ENCODE assay signal across 16 cellular contexts in genomic region chr3:71016141-71016845, GRCh38.
A peak's percentile ranks its signal among the peaks of the same experiment; 100 is the strongest.
DNase-seq lines count a peak whose midpoint lies in the region; ATAC-seq, FAIRE-seq and TF ChIP-seq lines count a peak whose summit lies in the region.
"Had no signal": no experiment of that assay in that cellular context is flagged by ENCODE, and none has a peak within 500 bp of the region (broad histone marks: within the 10 kb centered on the region; RNA-seq: fewer than 3 reads in every experiment).

No MANE protein-coding gene starts in this region.

- no peak overlapping the region for H3K9ac ChIP-seq in HepG2 (ENCODE audit: insufficient read depth, low read depth, low read length)

- H3K4me1 ChIP-seq in HepG2 (ENCODE audit: insufficient read depth, low read length) (peaks cover 21% of the 10 kb centered on the region), thoracic aorta (ENCODE audit: control insufficient read depth in 1 of 2, low read depth in 2 of 2) (peaks cover 27 to 69% of the 10 kb centered on the region in 2 donors), suprapubic skin (peaks cover 11% of the 10 kb centered on the region)

- POLR2A ChIA-PET in HepG2 (lab: Yijun Ruan, JAX) = no interaction called here

- peaks cover 63% of the 10 kb centered on the region for H3K4me1 Mint-ChIP-seq in activated naive CD4-positive, alpha-beta T cell treated with anti-CD3 and anti-CD28 coated beads for 36 hours (ENCODE audit: low read depth)

- no peaks in the 10 kb centered on the region for H3K27me3 Mint-ChIP-seq in activated naive CD4-positive, alpha-beta T cell treated with anti-CD3 and anti-CD28 coated beads for 36 hours (ENCODE audit: low read depth)

- H2AFZ ChIP-seq in HepG2 (ENCODE audit: low read length) = no peak overlapping the region

- TF ChIP-seq CTCF in astrocyte of the spinal cord (IDR thresholded peaks at IDR 0.05; ENCODE audit: low read depth, low read length) (no peak), HepG2 (CRISPR knock-in tag; IDR thresholded peaks at IDR 0.05) (no peak), thoracic aorta (IDR thresholded peaks at IDR 0.05) (no peak), suprapubic skin (IDR thresholded peaks at IDR 0.05) (no peak)

- H4K20me1 ChIP-seq in HepG2 (ENCODE audit: insufficient read depth, low read length) = peaks cover 9% of the 10 kb centered on the region; the same call in 1 of the 2 replicates

- peaks cover 47% of the 10 kb centered on the region for H3K36me3 Mint-ChIP-seq in activated naive CD4-positive, alpha-beta T cell treated with anti-CD3 and anti-CD28 coated beads for 36 hours (ENCODE audit: low read depth)

- H3K27me3 ChIP-seq in HepG2 (ENCODE audit: control insufficient read depth in 1 of 2, insufficient read depth in 2 of 2, low read length in 2 of 2) (no peaks in the 10 kb centered on the region), thoracic aorta (replicated peaks; ENCODE audit: insufficient read depth) (no peaks in the 10 kb centered on the region), suprapubic skin (no peaks in the 10 kb centered on the region)
- H3K27me3 ChIP-seq: esophagus squamous epithelium, tibial nerve had no signal

- peak overlapping the region; percentile 41 for H3K27ac Mint-ChIP-seq in activated naive CD4-positive, alpha-beta T cell treated with anti-CD3 and anti-CD28 coated beads for 36 hours

- no peak for TF ChIP-seq EP300 in HepG2 (IDR thresholded peaks at IDR 0.05; ENCODE audit: low read depth in 2 of 2, low read length in 2 of 2)
- no peak for TF ChIP-seq EP300 in HepG2 (CRISPR knock-in tag; IDR thresholded peaks at IDR 0.05; ENCODE audit: borderline replicate concordance)
- TF ChIP-seq EP300 in suprapubic skin (IDR thresholded peaks at IDR 0.05) = no peak

- FAIRE-seq in HepG2 (lab: Jason Lieb, UNC) = peak; percentile 4

- H3K9me3 ChIP-seq in HepG2 (ENCODE audit: low read length) (no peaks in the 10 kb centered on the region), thoracic aorta (no peaks in the 10 kb centered on the region), suprapubic skin (no peaks in the 10 kb centered on the region)
- H3K9me3 ChIP-seq: esophagus squamous epithelium, tibial nerve had no signal

- BruUV-seq in HepG2 (replicated peaks; lab: Mats Ljungman, UMichigan) = no TSS peak

- in situ Hi-C loops in astrocyte of the spinal cord (cut with HindIII; ENCODE audit: low sequenced_read_pairs) (no loop called here), HepG2 (cut with HindIII; ENCODE audit: extremely low pct_ligation_motif_present, low pct_unique_long_range_greater_than_20kb) (no loop called here)

- H3K4me2 ChIP-seq in HepG2 (ENCODE audit: low read depth, low read length) = no peak overlapping the region

- TF ChIP-seq POLR2A in HepG2 (IDR thresholded peaks at IDR 0.05; ENCODE audit: insufficient read depth in 1 of 2, low read depth in 2 of 2, low read length in 2 of 2) (no peak), suprapubic skin (IDR thresholded peaks at IDR 0.05) (no peak)

- WGBS in HepG2 (ENCODE audit: low lambda C conversion rate) = 59% methylated on average over 10 of the region's 10 CpGs
- 72% methylated on average over 10 of the region's 10 CpGs for WGBS in suprapubic skin

- H3K9me3 Mint-ChIP-seq in activated naive CD4-positive, alpha-beta T cell treated with anti-CD3 and anti-CD28 coated beads for 36 hours = peaks cover 15% of the 10 kb centered on the region

- TF ChIP-seq RAD21 in HepG2 (CRISPR knock-in tag; IDR thresholded peaks at IDR 0.05) = no peak

- peaks cover 5 to 27% of the 10 kb centered on the region in 2 experiments; a peak in 4 of 5 replicates for H3K36me3 ChIP-seq in HepG2 (replicated peaks in 1 of 2; ENCODE audit: control insufficient read depth in 1 of 2, insufficient read depth in 2 of 2, low read length in 2 of 2)
- peaks cover 6% of the 10 kb centered on the region for H3K36me3 ChIP-seq in thoracic aorta
- H3K36me3 ChIP-seq in suprapubic skin = peaks cover 15% of the 10 kb centered on the region

- H3K4me3 ChIP-seq in astrocyte of the spinal cord (ENCODE audit: low read depth, low read length) (no peak overlapping the region), HepG2 (replicated peaks in 1 of 3; ENCODE audit: insufficient read depth in 1 of 3, low read depth in 2 of 3, low read length in 3 of 3) (no peak overlapping the region), thoracic aorta (no peak overlapping the region), suprapubic skin (no peak overlapping the region)
- H3K4me3 ChIP-seq: esophagus squamous epithelium, tibial nerve had no signal

- CTCF ChIA-PET in activated naive CD4-positive, alpha-beta T cell treated with anti-CD3 and anti-CD28 coated beads for 36 hours (lab: Charles Lee) = no interaction called here
- CTCF ChIA-PET in HepG2 (lab: Yijun Ruan, JAX; ENCODE audit: low intra/inter-chr PET ratio, low total read pairs) = no interaction called here

- H3K27ac ChIP-seq in HepG2 (ENCODE audit: extremely low read length, insufficient read depth, low read length) (no peak overlapping the region), thoracic aorta (peak overlapping the region; percentile 26 to 51), suprapubic skin (no peak overlapping the region)
- H3K27ac ChIP-seq: tibial nerve had no signal

- H3K79me2 ChIP-seq in HepG2 (ENCODE audit: insufficient read depth, low read length) = peaks cover 23% of the 10 kb centered on the region

- no peak overlapping the region for H3K4me3 Mint-ChIP-seq in activated naive CD4-positive, alpha-beta T cell treated with anti-CD3 and anti-CD28 coated beads for 36 hours

- no peak for DNase-seq in activated naive CD4-positive, alpha-beta T cell treated with anti-CD3 and anti-CD28 coated beads for 36 hours
- no peak for DNase-seq in activated naive CD4-positive, alpha-beta T cell (lab: John Stamatoyannopoulos, UW)
- DNase-seq in astrocyte of the spinal cord (ENCODE audit: low read depth, low spot score) (peak; percentile 35), HepG2 (ENCODE audit: low spot score) (peak; percentile 49), thoracic aorta (ENCODE audit: low spot score) (no peak), head of caudate nucleus (no peak), suprapubic skin (ENCODE audit: low spot score in 2 of 2) (no peak)
- DNase-seq: ACHN; activated CD4-positive, CD25-positive, alpha-beta regulatory T cell treated with anti-CD3 and anti-CD28 coated beads, Interleukin-2, amount 50 U/mL, for 72 hours; cerebellar nuclear complex; esophagus squamous epithelium; NCI-H1048; NCI-H226; PC-3 had no signal

- ATAC-seq in HepG2 = peak; percentile 41; the same call in 2 of the 3 replicates
- ATAC-seq in thoracic aorta (ENCODE audit: insufficient number of reproducible peaks, low FRiP score, low read depth) = no peak
- ATAC-seq in HG02852 (IDR thresholded peaks at IDR 0.05; ENCODE audit: unreplicated experiment) = no peak
- ATAC-seq: PC-3 had no signal

- intact Hi-C loops in activated naive CD4-positive, alpha-beta T cell treated with anti-CD3 and anti-CD28 coated beads for 36 hours (cut with micrococcal nuclease) = no loop called here
- intact Hi-C loops in HepG2 (cut with micrococcal nuclease; ENCODE audit: unreplicated experiment) = no loop called here
- intact Hi-C loops in head of caudate nucleus (cut with DNase I) = loop anchor here (10.0 kb wide), 1 partner anchor 569 kb away; the partner anchor contains the start of gene FOXP1

TF ChIP-seq in HepG2, 621 proteins besides CTCF, POLR2A, EP300 and RAD21 (continues in another document):
- no peak for TF ChIP-seq PHF5A (CRISPR knock-in tag; IDR thresholded peaks at IDR 0.05; ENCODE audit: low read depth, unreplicated experiment)
- TF ChIP-seq LBX2 (CRISPR knock-in tag; IDR thresholded peaks at IDR 0.05; ENCODE audit: borderline replicate concordance) = no peak
- no peak for TF ChIP-seq ZNF414 (CRISPR knock-in tag; IDR thresholded peaks at IDR 0.05)
- TF ChIP-seq CEBPB (IDR thresholded peaks at IDR 0.05; ENCODE audit: borderline replicate concordance, low read depth, low read length) = peak; percentile 49; the same call in 1 of the 2 replicates
- TF ChIP-seq THAP8 (CRISPR knock-in tag; IDR thresholded peaks at IDR 0.05; ENCODE audit: borderline replicate concordance) = no peak
- TF ChIP-seq PITX1 (CRISPR knock-in tag; IDR thresholded peaks at IDR 0.05) = no peak
- TF ChIP-seq FOXA1 (IDR thresholded peaks at IDR 0.05) = no peak
- TF ChIP-seq FOXA1 (CRISPR knock-in tag; IDR thresholded peaks at IDR 0.05) = no peak
- no peak for TF ChIP-seq ZNF550 (CRISPR knock-in tag; IDR thresholded peaks at IDR 0.05; ENCODE audit: borderline replicate concordance)
- no peak for TF ChIP-seq E2F1 (CRISPR knock-in tag; IDR thresholded peaks at IDR 0.05)

Comparison
In these comparisons a context has a peak if more than half of its experiments do, and no peak if none do; other contexts are left out.
1. DNase-seq: peak in astrocyte of the spinal cord (single experiment) and HepG2 (single experiment); none in activated naive CD4-positive, alpha-beta T cell treated with anti-CD3 and anti-CD28 coated beads for 36 hours (single experiment), activated naive CD4-positive, alpha-beta T cell (0 of 4), thoracic aorta (single experiment), head of caudate nucleus (0 of 42) and suprapubic skin (0 of 2).
2. H3K27ac ChIP-seq: peak in thoracic aorta (2 of 2); none in HepG2 (single experiment) and suprapubic skin (single experiment).